Comparison of ENCODE assay signal across 20 cellular contexts in the genomic region with DNA sequence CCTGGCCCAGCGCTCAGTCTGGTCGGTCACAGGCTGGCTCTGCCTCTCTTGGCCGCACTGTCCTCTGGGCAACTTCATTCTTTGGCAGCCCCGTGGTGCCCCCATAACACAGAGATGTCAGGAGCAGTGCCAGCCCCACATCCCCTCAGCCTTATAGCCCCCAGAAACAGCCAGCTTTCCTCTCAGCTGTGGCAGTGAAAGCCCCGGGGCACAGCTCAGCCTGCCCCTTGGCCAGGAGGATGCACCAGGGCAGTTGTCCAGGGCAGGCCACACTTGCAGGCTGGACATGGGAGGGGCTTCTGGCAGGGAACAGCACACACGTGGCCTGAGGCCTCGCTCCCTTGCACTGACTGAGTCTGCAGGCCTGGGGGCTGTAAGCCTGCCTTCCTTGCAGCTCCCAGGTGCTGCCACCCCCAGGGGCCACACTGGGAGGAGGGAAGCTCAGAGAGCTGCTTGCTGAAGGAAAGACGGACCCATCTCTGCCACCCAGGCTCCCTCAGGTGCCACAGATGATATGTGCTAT. TPM values are rescaled to one million over a fixed set of nuclear protein-coding genes. Genes with fewer than 3 reads are reported as not detected.
A peak's percentile ranks its signal among the peaks of the same experiment; 100 is the strongest.
DNase-seq lines count a peak whose midpoint lies in the region; ATAC-seq and TF ChIP-seq lines count a peak whose summit lies in the region.
"Had no signal": no experiment of that assay in that cellular context is flagged by ENCODE, and none has a peak within 500 bp of the region (broad histone marks: within the 10 kb centered on the region; RNA-seq: fewer than 3 reads in every experiment).

No MANE protein-coding gene starts in this region.

- ATAC-seq in upper lobe of right lung (no peak), GM21423 (IDR thresholded peaks at IDR 0.05; ENCODE audit: unreplicated experiment) (no peak)
- ATAC-seq: GM23338 had no signal

- H3K9me3 ChIP-seq in HEK293 (ENCODE audit: control insufficient read depth, insufficient read depth, low read depth, low read length) (no peaks in the 10 kb centered on the region), upper lobe of right lung (no peaks in the 10 kb centered on the region)

- no peak overlapping the region for H3K4me3 ChIP-seq in HEK293 (ENCODE audit: low read depth, low read length)
- no peak overlapping the region for H3K4me3 ChIP-seq in upper lobe of right lung
- H3K4me3 ChIP-seq: GM23338 had no signal

- peaks cover 0 to 8% of the 10 kb centered on the region in 2 experiments; a peak in 1 of 3 replicates for H3K36me3 ChIP-seq in HEK293 (ENCODE audit: control insufficient read depth in 2 of 2, insufficient read depth in 1 of 2, low read length in 2 of 2)
- no peaks in the 10 kb centered on the region for H3K36me3 ChIP-seq in upper lobe of right lung

- TF ChIP-seq CTCF in HEK293 (tag by site-specific recombination; IDR thresholded peaks at IDR 0.05), result no peak
- no peak for TF ChIP-seq CTCF in upper lobe of right lung (IDR thresholded peaks at IDR 0.05)

- no peaks in the 10 kb centered on the region for H3K27me3 ChIP-seq in upper lobe of right lung

- H3K4me3 Mint-ChIP-seq in immature natural killer cell, result no peak overlapping the region
- H3K4me3 Mint-ChIP-seq: CD4-positive, alpha-beta memory T cell; GM23338 had no signal

- H3K4me1 Mint-ChIP-seq in immature natural killer cell, result no peaks in the 10 kb centered on the region

- no peaks in the 10 kb centered on the region for H3K9me3 Mint-ChIP-seq in immature natural killer cell
- H3K9me3 Mint-ChIP-seq: CD4-positive, alpha-beta memory T cell; GM23338 had no signal

- DNase-seq in medulla oblongata (ENCODE audit: extremely low spot score), result peak; percentile 46
- peak; percentile 46 for DNase-seq in upper lobe of right lung
- DNase-seq in SIG-M5 (lab: John Stamatoyannopoulos, UW), result no peak
- no peak for DNase-seq in immature natural killer cell
- DNase-seq: Calu3; CD4-positive, alpha-beta memory T cell; COR-L47; DMS53; DMS79 treated with DMSO at 0.1 percent for 48 hours; GF-D8; HCEC 1CT had no signal

- CTCF ChIA-PET in HEK293 (lab: Yijun Ruan, JAX), result no interaction called here

- intact Hi-C loops in upper lobe of right lung (cut with DNase I), result no loop called here

- peak overlapping the region in 1 of 6 donors; percentile 36 for H3K27ac Mint-ChIP-seq in immature natural killer cell
- H3K27ac Mint-ChIP-seq: CD4-positive, alpha-beta memory T cell; GM23338 had no signal

- no peaks in the 10 kb centered on the region for H3K4me1 ChIP-seq in HEK293 (ENCODE audit: control insufficient read depth, insufficient read depth, low read length)
- no peaks in the 10 kb centered on the region for H3K4me1 ChIP-seq in upper lobe of right lung

- peaks cover 7 to 21% (median 8%) of the 10 kb centered on the region in 3 donors for H3K36me3 Mint-ChIP-seq in immature natural killer cell

- H3K27me3 Mint-ChIP-seq in immature natural killer cell (ENCODE audit: low read depth in 3 of 3), result peaks cover 0 to 3% (median 0%) of the 10 kb centered on the region in 3 donors
- H3K27me3 Mint-ChIP-seq: CD4-positive, alpha-beta memory T cell had no signal

- POLR2A ChIA-PET in HEK293 (lab: Yijun Ruan, JAX), result no interaction called here

- H3K27ac ChIP-seq in HEK293 (ENCODE audit: extremely low read depth, low read depth, low read length) (no peak overlapping the region), upper lobe of right lung (no peak overlapping the region)

TF ChIP-seq in HEK293, 187 proteins besides CTCF, POLR2A, EP300 and RAD21:
- TF ChIP-seq GLIS2 (tag by site-specific recombination; IDR thresholded peaks at IDR 0.05), result peak; percentile 27; the same call in 1 of the 2 replicates
- TF ChIP-seq ZBTB7A (tag by site-specific recombination; IDR thresholded peaks at IDR 0.05; ENCODE audit: low read depth), result no peak

RNA-seq across cellular contexts. Expression of gene RHO, which starts 10.3 kb away (rescaled TPM):
- not detected for total RNA-seq in upper lobe of right lung
- not detected for polyA plus RNA-seq in immature natural killer cell
- total RNA-seq: A172; A673; Calu3; CD4-positive, alpha-beta memory T cell; Daoy; G401; GM23338; H4 had no signal
- polyA plus RNA-seq: BJ; CD4-positive, alpha-beta memory T cell; GM23338 had no signal

RNA-seq across cellular contexts. Expression of gene H1-8, which starts 24.9 kb away (rescaled TPM):
- not detected for total RNA-seq in upper lobe of right lung
- not detected for polyA plus RNA-seq in immature natural killer cell
- total RNA-seq: A172; A673; Calu3; CD4-positive, alpha-beta memory T cell; Daoy; G401; GM23338; H4 had no signal
- polyA plus RNA-seq: BJ; CD4-positive, alpha-beta memory T cell; GM23338 had no signal

Comparison
In these comparisons a context has a peak if more than half of its experiments do, and no peak if none do; other contexts are left out.
1. DNase-seq: peak in medulla oblongata (single experiment) and upper lobe of right lung (single experiment); none in SIG-M5 (single experiment) and immature natural killer cell (0 of 3).